In genomic region chr21:19290328-19290727, GRCh38 we compare ENCODE assay signal across 25 cellular contexts.
DNase-seq lines count a peak whose midpoint lies in the region; ATAC-seq, FAIRE-seq and TF ChIP-seq lines count a peak whose summit lies in the region.
"Had no signal": no experiment of that assay in that cellular context is flagged by ENCODE, and none has a peak within 500 bp of the region (broad histone marks: within the 10 kb centered on the region; RNA-seq: fewer than 3 reads in every experiment).

No MANE protein-coding gene starts in this region.

- no peak for FAIRE-seq in HepG2 (lab: Jason Lieb, UNC)
- FAIRE-seq: GM12878, GM12892, GM18507 had no signal

- peaks cover 5% of the 10 kb centered on the region; the same call in 2 of the 3 replicates for H3K36me3 Mint-ChIP-seq in GM23338 (ENCODE audit: low read depth)
- H3K36me3 Mint-ChIP-seq: CD14-positive monocyte; CD4-positive, alpha-beta memory T cell; CD4-positive, CD25-positive, alpha-beta regulatory T cell; CD8-positive, alpha-beta memory T cell had no signal

- peaks cover 12% of the 10 kb centered on the region; the same call in 2 of the 3 replicates for H3K4me1 Mint-ChIP-seq in GM23338
- H3K4me1 Mint-ChIP-seq: CD14-positive monocyte; CD4-positive, alpha-beta memory T cell; CD4-positive, CD25-positive, alpha-beta regulatory T cell; CD8-positive, alpha-beta memory T cell had no signal

- intact Hi-C loops in HepG2 (cut with micrococcal nuclease; ENCODE audit: unreplicated experiment) (no loop called here), right lobe of liver (cut with DNase I) (no loop called here)

- POLR2A ChIA-PET in HepG2 (lab: Yijun Ruan, JAX): no interaction called here

- CTCF ChIA-PET in HepG2 (lab: Yijun Ruan, JAX; ENCODE audit: low intra/inter-chr PET ratio, low total read pairs): no interaction called here

- H3K36me3 ChIP-seq in HepG2 (replicated peaks in 1 of 2; ENCODE audit: control insufficient read depth in 1 of 2, insufficient read depth in 2 of 2, low read length in 2 of 2): no peaks in the 10 kb centered on the region
- no peaks in the 10 kb centered on the region for H3K36me3 ChIP-seq in right lobe of liver
- H3K36me3 ChIP-seq in SU-DHL-6 (ENCODE audit: low read length): no peaks in the 10 kb centered on the region
- no peaks in the 10 kb centered on the region for H3K36me3 ChIP-seq in GM23338 (ENCODE audit: insufficient read depth)
- H3K36me3 ChIP-seq: BE2C, BLaER1 had no signal

- TF ChIP-seq POLR2A in HepG2 (IDR thresholded peaks at IDR 0.05; ENCODE audit: insufficient read depth in 1 of 2, low read depth in 2 of 2, low read length in 2 of 2) (no peak), right lobe of liver (IDR thresholded peaks at IDR 0.05) (no peak)

- no peaks in the 10 kb centered on the region for H3K27me3 ChIP-seq in HepG2 (ENCODE audit: control insufficient read depth in 1 of 2, insufficient read depth in 2 of 2, low read length in 2 of 2)
- no peaks in the 10 kb centered on the region for H3K27me3 ChIP-seq in right lobe of liver
- no peaks in the 10 kb centered on the region for H3K27me3 ChIP-seq in SU-DHL-6 (ENCODE audit: low read length)
- H3K27me3 ChIP-seq in GM23338 (ENCODE audit: insufficient read depth): no peaks in the 10 kb centered on the region
- H3K27me3 ChIP-seq: BE2C, BLaER1 had no signal

- H3K9me2 ChIP-seq in SU-DHL-6 (replicated peaks; ENCODE audit: insufficient read depth, low read length): no peaks in the 10 kb centered on the region
- no peaks in the 10 kb centered on the region for H3K9me2 ChIP-seq in GM23338 (ENCODE audit: insufficient read depth)

- DNase-seq in HepG2 (ENCODE audit: low spot score) (no peak), right lobe of liver (no peak), GM23338 (ENCODE audit: low spot score) (no peak), hepatic stellate cell (ENCODE audit: low spot score) (no peak)
- DNase-seq: ACHN; BE2C; C1 segment of cervical spinal cord; CD4-positive, alpha-beta memory T cell; CD4-positive, CD25-positive, alpha-beta regulatory T cell; CD8-positive, alpha-beta memory T cell; COR-L47; DMS 273 treated with DMSO at 0.1 percent for 48 hours; DMS153; DMS53; DMS79; DND-41; EL; GDM1 had no signal

- no TSS peak for BruUV-seq in HepG2 (replicated peaks; lab: Mats Ljungman, UMichigan)

- H3K4me3 ChIP-seq in HepG2 (replicated peaks in 1 of 3; ENCODE audit: insufficient read depth in 1 of 3, low read depth in 2 of 3, low read length in 3 of 3) (no peak overlapping the region), right lobe of liver (no peak overlapping the region), SU-DHL-6 (ENCODE audit: insufficient read depth, low read length, poor library complexity, severe bottlenecking) (no peak overlapping the region), GM23338 (no peak overlapping the region)
- H3K4me3 ChIP-seq: BLaER1, GM12878 had no signal

- H3K79me2 ChIP-seq in HepG2 (ENCODE audit: insufficient read depth, low read length): no peaks in the 10 kb centered on the region
- H3K79me2 ChIP-seq in SU-DHL-6 (ENCODE audit: insufficient read depth, low read length): no peaks in the 10 kb centered on the region
- no peaks in the 10 kb centered on the region for H3K79me2 ChIP-seq in GM23338 (replicated peaks; ENCODE audit: insufficient read depth)

- H2AFZ ChIP-seq in HepG2 (ENCODE audit: low read length) (no peak overlapping the region), SU-DHL-6 (ENCODE audit: low read depth, low read length, severe bottlenecking) (peak overlapping the region; percentile 9), GM23338 (no peak overlapping the region)

- no peak overlapping the region for H3K27ac ChIP-seq in HepG2 (ENCODE audit: extremely low read length, insufficient read depth, low read length)
- H3K27ac ChIP-seq in right lobe of liver: no peak overlapping the region
- no peak overlapping the region for H3K27ac ChIP-seq in SU-DHL-6 (ENCODE audit: low read depth, low read length)
- H3K27ac ChIP-seq in GM23338 (ENCODE audit: low read depth): no peak overlapping the region
- H3K27ac ChIP-seq: 22Rv1, BLaER1 had no signal

- TF ChIP-seq RAD21 in HepG2 (CRISPR knock-in tag; IDR thresholded peaks at IDR 0.05): no peak

- no peak overlapping the region for H3K27ac Mint-ChIP-seq in GM23338
- H3K27ac Mint-ChIP-seq: CD14-positive monocyte; CD4-positive, alpha-beta memory T cell; CD4-positive, CD25-positive, alpha-beta regulatory T cell had no signal

- H3K27me3 Mint-ChIP-seq in GM23338 (ENCODE audit: insufficient read depth, low read depth, poor library complexity): no peaks in the 10 kb centered on the region
- H3K27me3 Mint-ChIP-seq: CD4-positive, alpha-beta memory T cell; CD4-positive, CD25-positive, alpha-beta regulatory T cell had no signal

- no peaks in the 10 kb centered on the region for H3F3A ChIP-seq in SU-DHL-6 (ENCODE audit: insufficient read depth)
- H3F3A ChIP-seq in GM23338 (replicated peaks; ENCODE audit: low read depth): no peaks in the 10 kb centered on the region

- peaks cover 8% of the 10 kb centered on the region; the same call in 1 of the 3 replicates for H3K9me3 Mint-ChIP-seq in GM23338

- H4K20me1 ChIP-seq in HepG2 (ENCODE audit: insufficient read depth, low read length): no peaks in the 10 kb centered on the region
- no peaks in the 10 kb centered on the region for H4K20me1 ChIP-seq in SU-DHL-6 (ENCODE audit: low read depth, low read length)
- no peaks in the 10 kb centered on the region for H4K20me1 ChIP-seq in GM23338 (replicated peaks; ENCODE audit: insufficient read depth)
- H4K20me1 ChIP-seq: BLaER1 had no signal

- H3K9ac ChIP-seq in HepG2 (ENCODE audit: insufficient read depth, low read depth, low read length) (no peak overlapping the region), SU-DHL-6 (ENCODE audit: low read length) (no peak overlapping the region)
- H3K9ac ChIP-seq: BLaER1 had no signal

- TF ChIP-seq EP300 in HepG2 (IDR thresholded peaks at IDR 0.05; ENCODE audit: low read depth in 2 of 2, low read length in 2 of 2) (no peak), HepG2 (CRISPR knock-in tag; IDR thresholded peaks at IDR 0.05; ENCODE audit: borderline replicate concordance) (no peak)

- H3K4me2 ChIP-seq in HepG2 (ENCODE audit: low read depth, low read length): no peak overlapping the region
- no peak overlapping the region for H3K4me2 ChIP-seq in SU-DHL-6 (ENCODE audit: low read depth, low read length, poor library complexity, severe bottlenecking)
- no peak overlapping the region for H3K4me2 ChIP-seq in GM23338
- H3K4me2 ChIP-seq: BLaER1 had no signal

- ATAC-seq in HepG2 (no peak), right lobe of liver (no peak), GM23338 (no peak)
- ATAC-seq: GM12878 had no signal

- H3K9me3 ChIP-seq in HepG2 (ENCODE audit: low read length) (peaks cover 81% of the 10 kb centered on the region), right lobe of liver (no peaks in the 10 kb centered on the region), SU-DHL-6 (ENCODE audit: insufficient read depth, low read length) (peaks cover 9% of the 10 kb centered on the region; the same call in 1 of the 2 replicates)
- H3K9me3 ChIP-seq: BE2C, BLaER1 had no signal

- no peaks in the 10 kb centered on the region for H3K4me1 ChIP-seq in HepG2 (ENCODE audit: insufficient read depth, low read length)
- no peaks in the 10 kb centered on the region for H3K4me1 ChIP-seq in right lobe of liver
- no peaks in the 10 kb centered on the region for H3K4me1 ChIP-seq in GM23338 (ENCODE audit: insufficient read depth)
- H3K4me1 ChIP-seq: BE2C, BLaER1 had no signal

- H3K4me3 Mint-ChIP-seq in GM23338: no peak overlapping the region
- H3K4me3 Mint-ChIP-seq: CD14-positive monocyte; CD4-positive, alpha-beta memory T cell; CD4-positive, CD25-positive, alpha-beta regulatory T cell; CD8-positive, alpha-beta memory T cell had no signal

- in situ Hi-C loops in HepG2 (cut with HindIII; ENCODE audit: extremely low pct_ligation_motif_present, low pct_unique_long_range_greater_than_20kb): no loop called here

- TF ChIP-seq CTCF in HepG2 (CRISPR knock-in tag; IDR thresholded peaks at IDR 0.05) (no peak), right lobe of liver (IDR thresholded peaks at IDR 0.05) (no peak), SU-DHL-6 (IDR thresholded peaks at IDR 0.05; ENCODE audit: insufficient read depth, low read length, poor library complexity, severe bottlenecking) (no peak), GM23338 (conservative IDR thresholded peaks at IDR 0.05; ENCODE audit: low read depth in 2 of 2) (no peak)

TF ChIP-seq in HepG2, 621 proteins besides CTCF, POLR2A, EP300 and RAD21 (continues in another document):
- TF ChIP-seq RCOR2 (CRISPR knock-in tag; IDR thresholded peaks at IDR 0.05) (no peak), PHB2 (IDR thresholded peaks at IDR 0.05; ENCODE audit: partially characterized antibody) (no peak), ZNF441 (CRISPR knock-in tag; IDR thresholded peaks at IDR 0.05; ENCODE audit: borderline replicate concordance) (no peak), ZNF543 (CRISPR knock-in tag; IDR thresholded peaks at IDR 0.05) (no peak)

TF ChIP-seq in GM23338, 12 proteins besides CTCF, POLR2A, EP300 and RAD21 (continues in another document):
- no peak for TF ChIP-seq JUNB (IDR thresholded peaks at IDR 0.05; ENCODE audit: unreplicated experiment)
- no peak for TF ChIP-seq ETS1 (IDR thresholded peaks at IDR 0.05)
- TF ChIP-seq NANOG (IDR thresholded peaks at IDR 0.05; ENCODE audit: borderline replicate concordance): no peak
- no peak for TF ChIP-seq EZH2phosphoT487 (IDR thresholded peaks at IDR 0.05; ENCODE audit: unreplicated experiment)
- TF ChIP-seq POLR2AphosphoS5 (IDR thresholded peaks at IDR 0.05; ENCODE audit: low read depth): no peak
- TF ChIP-seq EZH2 (IDR thresholded peaks at IDR 0.05; ENCODE audit: low read depth, unreplicated experiment): no peak
- TF ChIP-seq STAT1 (IDR thresholded peaks at IDR 0.05; ENCODE audit: unreplicated experiment): no peak
